ENCODE assay signal across 8 cellular contexts in the genomic region with DNA sequence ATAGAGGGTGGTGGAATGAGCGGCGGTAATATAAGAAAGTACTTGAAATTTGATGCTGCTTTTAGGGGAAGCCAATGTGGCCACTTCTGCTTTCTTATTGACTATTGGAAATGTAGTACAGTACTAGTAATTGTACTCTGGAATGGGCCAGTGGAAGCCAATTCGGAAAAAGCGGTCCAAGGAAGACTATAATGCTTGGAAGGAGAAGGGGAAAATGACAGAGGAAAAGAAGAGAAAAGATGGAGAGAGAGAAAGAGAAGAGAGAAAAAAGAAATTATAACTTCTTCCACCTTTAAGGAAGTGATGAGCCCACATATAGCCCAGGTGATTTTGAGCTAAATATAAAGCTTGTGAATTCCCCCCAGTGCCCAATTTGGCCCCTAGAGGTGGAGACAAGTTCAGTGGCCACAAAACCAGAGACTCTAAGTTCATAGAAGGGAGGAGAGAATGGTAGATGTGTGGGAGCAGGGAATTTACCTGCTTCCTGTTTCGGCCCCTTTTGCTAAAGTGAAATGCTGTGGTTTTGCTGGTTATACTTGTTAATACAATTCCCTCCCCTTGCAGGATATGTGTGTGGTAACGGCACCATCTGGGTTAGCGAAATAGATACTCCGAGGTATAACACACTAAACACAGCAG. TPM values are rescaled to one million over a fixed set of nuclear protein-coding genes. Genes with fewer than 3 reads are reported as not detected.
DNase-seq lines count a peak whose midpoint lies in the region; ATAC-seq and TF ChIP-seq lines count a peak whose summit lies in the region.

No MANE protein-coding gene starts in this region.

- H3K9me3 Mint-ChIP-seq in CD4-positive, CD25-positive, alpha-beta regulatory T cell: no peaks in the 10 kb centered on the region
- no peaks in the 10 kb centered on the region for H3K9me3 Mint-ChIP-seq in activated T-cell treated with anti-CD3 and anti-CD28 coated beads, Interleukin-2, amount 50 U/mL, for 4 hours
- no peaks in the 10 kb centered on the region for H3K9me3 Mint-ChIP-seq in Caco-2 (ENCODE audit: unreplicated experiment)

- TF ChIP-seq CTCF in gastrocnemius medialis (IDR thresholded peaks at IDR 0.05 in 4 of 5, conservative IDR thresholded peaks at IDR 0.05 in 1 of 5) (no peak), Caco-2 (IDR thresholded peaks at IDR 0.05; ENCODE audit: insufficient read depth in 1 of 2, low read depth in 1 of 2, low read length in 1 of 2, severe bottlenecking in 1 of 2, unreplicated experiment in 1 of 2) (no peak), foreskin fibroblast (IDR thresholded peaks at IDR 0.05; ENCODE audit: low read depth, low read length) (no peak)

- DNase-seq in CD4-positive, CD25-positive, alpha-beta regulatory T cell: peak in 2 of 3 donors; percentile 31 to 77
- peak; percentile 12 for DNase-seq in activated T-cell treated with anti-CD3 and anti-CD28 coated beads, Interleukin-2, amount 50 U/mL, for 4 hours
- DNase-seq in gastrocnemius medialis: no peak
- no peak for DNase-seq in Caco-2
- no peak for DNase-seq in DMS53 (lab: John Stamatoyannopoulos, UW)
- DNase-seq in foreskin fibroblast: no peak

- no peaks in the 10 kb centered on the region for H3K27me3 Mint-ChIP-seq in CD4-positive, CD25-positive, alpha-beta regulatory T cell
- no peaks in the 10 kb centered on the region for H3K27me3 Mint-ChIP-seq in activated T-cell treated with anti-CD3 and anti-CD28 coated beads, Interleukin-2, amount 50 U/mL, for 4 hours (ENCODE audit: low read depth)
- peaks cover 2% of the 10 kb centered on the region for H3K27me3 Mint-ChIP-seq in Caco-2 (ENCODE audit: insufficient read depth, unreplicated experiment)

- peak overlapping the region; percentile 56 to 71 (median 59) for H3K4me3 Mint-ChIP-seq in CD4-positive, CD25-positive, alpha-beta regulatory T cell
- H3K4me3 Mint-ChIP-seq in activated T-cell treated with anti-CD3 and anti-CD28 coated beads, Interleukin-2, amount 50 U/mL, for 4 hours: peak overlapping the region; percentile 64
- H3K4me3 Mint-ChIP-seq in Caco-2 (ENCODE audit: unreplicated experiment): no peak overlapping the region

- intact Hi-C loops in gastrocnemius medialis (cut with DNase I; ENCODE audit: low total_unique reads) (no loop called here), Caco-2 (cut with micrococcal nuclease; ENCODE audit: unreplicated experiment) (no loop called here)

- no peak overlapping the region for H3K27ac ChIP-seq in CD4-positive, CD25-positive, alpha-beta regulatory T cell (ENCODE audit: insufficient read depth, low read length, poor library complexity, severe bottlenecking)
- no peak overlapping the region for H3K27ac ChIP-seq in gastrocnemius medialis

- POLR2A ChIA-PET in Caco-2 (lab: Charles Lee): no interaction called here

- no peaks in the 10 kb centered on the region for H3K36me3 Mint-ChIP-seq in CD4-positive, CD25-positive, alpha-beta regulatory T cell
- H3K36me3 Mint-ChIP-seq in activated T-cell treated with anti-CD3 and anti-CD28 coated beads, Interleukin-2, amount 50 U/mL, for 4 hours (ENCODE audit: insufficient read depth): no peaks in the 10 kb centered on the region
- no peaks in the 10 kb centered on the region for H3K36me3 Mint-ChIP-seq in Caco-2 (ENCODE audit: insufficient read depth, unreplicated experiment)

- H3K4me1 ChIP-seq in CD4-positive, CD25-positive, alpha-beta regulatory T cell (ENCODE audit: control insufficient read depth, insufficient read depth, low read length, poor library complexity, severe bottlenecking): peaks cover 37% of the 10 kb centered on the region
- H3K4me1 ChIP-seq in gastrocnemius medialis (no peaks in the 10 kb centered on the region), Caco-2 (0 out of 2 replicates have a peak, but pooled peaks cover 8% of the 10 kb centered on the region)

- CTCF ChIA-PET in Caco-2 (lab: Charles Lee): no interaction called here

- peak; percentile 53 to 62 for ATAC-seq in CD4-positive, CD25-positive, alpha-beta regulatory T cell (ENCODE audit: low read depth in 2 of 2)
- ATAC-seq in GM19438 (IDR thresholded peaks at IDR 0.05; ENCODE audit: low read depth, unreplicated experiment) (peak; percentile 71), HG03439 (IDR thresholded peaks at IDR 0.05; ENCODE audit: unreplicated experiment) (peak; percentile 62), gastrocnemius medialis (no peak)
- peak; percentile 88 to 90 for ATAC-seq in activated T-cell treated with anti-CD3 and anti-CD28 coated beads, Interleukin-2, amount 50 U/mL, for 4 hours

- in situ Hi-C loops in gastrocnemius medialis (cut with MboI; ENCODE audit: low sequenced_read_pairs in 4 of 4): no loop called here

- no peaks in the 10 kb centered on the region for H3K9me3 ChIP-seq in CD4-positive, CD25-positive, alpha-beta regulatory T cell (ENCODE audit: control insufficient read depth in 2 of 2, low read length in 2 of 2)
- H3K9me3 ChIP-seq in gastrocnemius medialis (no peaks in the 10 kb centered on the region), Caco-2 (no peaks in the 10 kb centered on the region)

- peaks cover 20 to 56% (median 29%) of the 10 kb centered on the region in 4 donors for H3K4me1 Mint-ChIP-seq in CD4-positive, CD25-positive, alpha-beta regulatory T cell
- H3K4me1 Mint-ChIP-seq in activated T-cell treated with anti-CD3 and anti-CD28 coated beads, Interleukin-2, amount 50 U/mL, for 4 hours (ENCODE audit: low read depth): peaks cover 69% of the 10 kb centered on the region
- no peaks in the 10 kb centered on the region for H3K4me1 Mint-ChIP-seq in Caco-2 (ENCODE audit: low read depth, unreplicated experiment)

- H3K27ac Mint-ChIP-seq in CD4-positive, CD25-positive, alpha-beta regulatory T cell: peak overlapping the region; percentile 88 to 91 (median 89)
- no peak overlapping the region for H3K27ac Mint-ChIP-seq in Caco-2 (ENCODE audit: unreplicated experiment)

- peak overlapping the region; percentile 45 for H3K4me3 ChIP-seq in CD4-positive, CD25-positive, alpha-beta regulatory T cell (ENCODE audit: low read depth, low read length)
- H3K4me3 ChIP-seq in gastrocnemius medialis (no peak overlapping the region), Caco-2 (ENCODE audit: low read depth, low read length) (no peak overlapping the region), foreskin fibroblast (ENCODE audit: low read depth in 1 of 2, low read length in 2 of 2) (no peak overlapping the region)

- H3K36me3 ChIP-seq in CD4-positive, CD25-positive, alpha-beta regulatory T cell (ENCODE audit: control insufficient read depth, insufficient read depth, low read length): no peaks in the 10 kb centered on the region
- no peaks in the 10 kb centered on the region for H3K36me3 ChIP-seq in gastrocnemius medialis
- H3K36me3 ChIP-seq in Caco-2 (ENCODE audit: control insufficient read depth, insufficient read depth, low read length): no peaks in the 10 kb centered on the region

- BruUV-seq in Caco-2 (replicated peaks; lab: Mats Ljungman, UMichigan): no TSS peak

- TF ChIP-seq POLR2A in gastrocnemius medialis (IDR thresholded peaks at IDR 0.05): no peak

- H3K27me3 ChIP-seq in CD4-positive, CD25-positive, alpha-beta regulatory T cell (ENCODE audit: control insufficient read depth, insufficient read depth, low read length): no peaks in the 10 kb centered on the region
- H3K27me3 ChIP-seq in gastrocnemius medialis (no peaks in the 10 kb centered on the region), Caco-2 (replicated peaks; ENCODE audit: control insufficient read depth, insufficient read depth, low read length) (no peaks in the 10 kb centered on the region)

RNA-seq across cellular contexts. Expression of a gene that starts 35.7 kb away (rescaled TPM):
- 251 TPM for total RNA-seq in CD4-positive, CD25-positive, alpha-beta regulatory T cell
- 10 to 100 TPM; 30.7 to 42.4 (median 36.1) TPM for polyA plus RNA-seq in CD4-positive, CD25-positive, alpha-beta regulatory T cell
- total RNA-seq in activated T-cell treated with anti-CD3 and anti-CD28 coated beads, Interleukin-2, amount 50 U/mL, for 4 hours: 10 to 100 TPM in 2 of 3 donors, 1 to 10 TPM in 1; 9.4 to 17.1 (median 12.4) TPM
- total RNA-seq in gastrocnemius medialis: 1 to 10 TPM; 2.9 to 7.0 (median 5.9) TPM
- 2.0 and 2.1 TPM in 2 replicates for total RNA-seq in Caco-2 (2022)

Comparison
In these comparisons a context has a peak if more than half of its experiments do, and no peak if none do; other contexts are left out.
1. ATAC-seq: peak in CD4-positive, CD25-positive, alpha-beta regulatory T cell (2 of 2), GM19438 (single experiment), HG03439 (single experiment) and activated T-cell treated with anti-CD3 and anti-CD28 coated beads, Interleukin-2, amount 50 U/mL, for 4 hours (2 of 2); none in gastrocnemius medialis (0 of 2).
2. DNase-seq: peak in CD4-positive, CD25-positive, alpha-beta regulatory T cell (2 of 3) and activated T-cell treated with anti-CD3 and anti-CD28 coated beads, Interleukin-2, amount 50 U/mL, for 4 hours (single experiment); none in gastrocnemius medialis (0 of 2), Caco-2 (0 of 2), DMS53 (single experiment) and foreskin fibroblast (0 of 2).
3. RNA of a gene that starts 35.7 kb away (total RNA-seq): 251 TPM in CD4-positive, CD25-positive, alpha-beta regulatory T cell (single experiment); 9.4 to 17.1 TPM in activated T-cell treated with anti-CD3 and anti-CD28 coated beads, Interleukin-2, amount 50 U/mL, for 4 hours, 2.9 to 7.0 TPM in gastrocnemius medialis and 2.0 to 2.1 TPM in Caco-2; every median in the first group is over 10 times any median in the second.